In genomic region chr1:42267904-42268303, GRCh38 we compare ENCODE assay signal across 14 cellular contexts.
DNase-seq lines count a peak whose midpoint lies in the region; ATAC-seq, FAIRE-seq and TF ChIP-seq lines count a peak whose summit lies in the region.
"Had no signal": no experiment of that assay in that cellular context is flagged by ENCODE, and none has a peak within 500 bp of the region (broad histone marks: within the 10 kb centered on the region; RNA-seq: fewer than 3 reads in every experiment).

No MANE protein-coding gene starts in this region.

- H3K4me3 Mint-ChIP-seq in activated T-cell treated with anti-CD3 and anti-CD28 coated beads, Interleukin-2, amount 50 U/mL, for 72 hours = no peak overlapping the region
- no peak overlapping the region for H3K4me3 Mint-ChIP-seq in mesothelial cell of epicardium
- H3K4me3 Mint-ChIP-seq: CD14-positive monocyte had no signal

- CTCF ChIA-PET in K562 (lab: Yijun Ruan, JAX; ENCODE audit: low intra/inter-chr PET ratio) = no interaction called here
- CTCF ChIA-PET in HEK293T (lab: Yijun Ruan, JAX) = no interaction called here

- H3K27ac Mint-ChIP-seq in activated T-cell treated with anti-CD3 and anti-CD28 coated beads, Interleukin-2, amount 50 U/mL, for 72 hours = peak overlapping the region; percentile 68
- H3K27ac Mint-ChIP-seq in mesothelial cell of epicardium = peak overlapping the region; percentile 17
- H3K27ac Mint-ChIP-seq: CD14-positive monocyte had no signal

- POLR2A ChIA-PET in K562 (lab: Yijun Ruan, JAX) (interaction anchor here (0.6 kb wide), 1 partner anchor 14 kb away, joined by 4 read pairs; no protein-coding TSS in a partner anchor), HEK293T (lab: Yijun Ruan, JAX) (no interaction called here)

- H3K27me3 Mint-ChIP-seq in activated T-cell treated with anti-CD3 and anti-CD28 coated beads, Interleukin-2, amount 50 U/mL, for 72 hours (ENCODE audit: low read depth) = no peaks in the 10 kb centered on the region
- no peaks in the 10 kb centered on the region for H3K27me3 Mint-ChIP-seq in mesothelial cell of epicardium (ENCODE audit: low read depth)

- no TSS peak for BruUV-seq in K562 (replicated peaks; lab: Mats Ljungman, UMichigan)

- ATAC-seq in activated T-cell treated with anti-CD3 and anti-CD28 coated beads, Interleukin-2, amount 50 U/mL, for 72 hours (replicated peaks in 1 of 2) = no peak
- ATAC-seq in K562 = no peak
- no peak for ATAC-seq in GM18870 (IDR thresholded peaks at IDR 0.05; ENCODE audit: unreplicated experiment)
- ATAC-seq: HCT116 had no signal

- no peak overlapping the region for H3K9ac ChIP-seq in K562 (ENCODE audit: insufficient read depth in 1 of 2, low read depth in 2 of 2, low read length in 2 of 2)
- no peak overlapping the region for H3K9ac ChIP-seq in subcutaneous abdominal adipose tissue (ENCODE audit: low read length in 5 of 5)
- H3K9ac ChIP-seq: GM23248 had no signal

- TF ChIP-seq RAD21 in K562 (CRISPR knock-in tag; conservative IDR thresholded peaks at IDR 0.05 in 1 of 2, IDR thresholded peaks at IDR 0.05 in 1 of 2) = no peak

- no peak overlapping the region for H3K4me2 ChIP-seq in K562 (ENCODE audit: insufficient read depth, low read length)

- H3K36me3 Mint-ChIP-seq in activated T-cell treated with anti-CD3 and anti-CD28 coated beads, Interleukin-2, amount 50 U/mL, for 72 hours (ENCODE audit: insufficient read depth in 2 of 2) = peaks cover 0 to 10% of the 10 kb centered on the region in 2 donors
- H3K36me3 Mint-ChIP-seq in mesothelial cell of epicardium = peaks cover 34% of the 10 kb centered on the region

- TF ChIP-seq POLR2A in K562 (conservative IDR thresholded peaks at IDR 0.05) = no peak

- no peak for TF ChIP-seq EP300 in K562 (IDR thresholded peaks at IDR 0.05; ENCODE audit: low read length)

- no peaks in the 10 kb centered on the region for H3K27me3 ChIP-seq in K562 (ENCODE audit: control insufficient read depth in 2 of 2, insufficient read depth in 2 of 2, low read length in 2 of 2)
- H3K27me3 ChIP-seq in subcutaneous abdominal adipose tissue (ENCODE audit: control insufficient read depth in 5 of 5, insufficient read depth in 4 of 5, low read length in 5 of 5) = no peaks in the 10 kb centered on the region
- no peaks in the 10 kb centered on the region for H3K27me3 ChIP-seq in left ventricle myocardium inferior (ENCODE audit: low read depth)

- no peak overlapping the region for H3K4me3 ChIP-seq in K562
- H3K4me3 ChIP-seq in subcutaneous abdominal adipose tissue (ENCODE audit: low read depth in 1 of 5, low read length in 5 of 5) = no peak overlapping the region
- H3K4me3 ChIP-seq in left ventricle myocardium inferior = no peak overlapping the region
- H3K4me3 ChIP-seq: GM23248 had no signal

- DNase-seq in activated T-cell treated with anti-CD3 and anti-CD28 coated beads, Interleukin-2, amount 50 U/mL, for 72 hours = no peak
- no peak for DNase-seq in activated T-cell treated with anti-CD3 and anti-CD28 coated beads, Interleukin-2, amount 50 U/mL, for 48 hours
- DNase-seq in K562 (ENCODE audit: extremely low read depth in 1 of 4, low spot score in 3 of 4) = no peak
- no peak for DNase-seq in mesothelial cell of epicardium (ENCODE audit: low spot score in 2 of 2, unreplicated experiment in 2 of 2)
- no peak for DNase-seq in left ventricle myocardium inferior
- DNase-seq in HEK293T (ENCODE audit: extremely low spot score) = no peak
- DNase-seq: Calu3, DMS 273 treated with DMSO at 0.1 percent for 48 hours, GM23248 had no signal

- intact Hi-C loops in K562 (cut with micrococcal nuclease) (no loop called here), left ventricle myocardium inferior (cut with micrococcal nuclease) (no loop called here)

- H3K36me3 ChIP-seq in K562 (ENCODE audit: control insufficient read depth, insufficient read depth, low read length) (peaks cover 23% of the 10 kb centered on the region), subcutaneous abdominal adipose tissue (ENCODE audit: control insufficient read depth in 5 of 5, insufficient read depth in 5 of 5, low read length in 5 of 5) (peaks cover 2 to 18% (median 7%) of the 10 kb centered on the region in 5 donors), left ventricle myocardium inferior (peaks cover 14% of the 10 kb centered on the region)

- in situ Hi-C loops in K562 (cut with MboI) = no loop called here

- H3K9me3 ChIP-seq in K562 (replicated peaks; ENCODE audit: control insufficient read depth, insufficient read depth, low read depth, low read length) = no peaks in the 10 kb centered on the region
- H3K9me3 ChIP-seq in subcutaneous abdominal adipose tissue (ENCODE audit: control insufficient read depth in 5 of 5, low read length in 5 of 5) = no peaks in the 10 kb centered on the region
- no peaks in the 10 kb centered on the region for H3K9me3 ChIP-seq in left ventricle myocardium inferior (replicated peaks)

- no peak for FAIRE-seq in K562 (lab: Jason Lieb, UNC)

- H3K9me1 ChIP-seq in K562 (ENCODE audit: control insufficient read depth, insufficient read depth, low read length) = no peaks in the 10 kb centered on the region

- H3K4me1 Mint-ChIP-seq in activated T-cell treated with anti-CD3 and anti-CD28 coated beads, Interleukin-2, amount 50 U/mL, for 72 hours (ENCODE audit: low read depth) = peaks cover 31% of the 10 kb centered on the region
- peaks cover 54% of the 10 kb centered on the region for H3K4me1 Mint-ChIP-seq in mesothelial cell of epicardium

- no peaks in the 10 kb centered on the region for H3K9me3 Mint-ChIP-seq in activated T-cell treated with anti-CD3 and anti-CD28 coated beads, Interleukin-2, amount 50 U/mL, for 72 hours
- H3K9me3 Mint-ChIP-seq in mesothelial cell of epicardium = peaks cover 19% of the 10 kb centered on the region
- H3K9me3 Mint-ChIP-seq: CD14-positive monocyte had no signal

- H3K4me1 ChIP-seq in K562 (replicated peaks in 1 of 2; ENCODE audit: control insufficient read depth in 2 of 2, insufficient read depth in 2 of 2, low read length in 2 of 2) (peaks cover 0 to 9% of the 10 kb centered on the region in 2 experiments; a peak in 3 of 5 replicates), subcutaneous abdominal adipose tissue (ENCODE audit: control insufficient read depth in 5 of 5, insufficient read depth in 5 of 5, low read length in 5 of 5) (peaks cover 4 to 33% (median 17%) of the 10 kb centered on the region in 5 donors), left ventricle myocardium inferior (peaks cover 40% of the 10 kb centered on the region)

- TF ChIP-seq CTCF in K562 (IDR thresholded peaks at IDR 0.05 in 2 of 3, conservative IDR thresholded peaks at IDR 0.05 in 1 of 3; ENCODE audit: insufficient read depth in 2 of 3, low read depth in 1 of 3, low read length in 3 of 3) (no peak), mesothelial cell of epicardium (IDR thresholded peaks at IDR 0.05; ENCODE audit: unreplicated experiment) (no peak), left ventricle myocardium inferior (IDR thresholded peaks at IDR 0.05; ENCODE audit: borderline replicate concordance) (no peak)

- H3K27ac ChIP-seq in K562 (ENCODE audit: extremely low read depth, low read depth, low read length) (no peak overlapping the region), subcutaneous abdominal adipose tissue (ENCODE audit: low read depth, low read length) (peak overlapping the region; percentile 80), left ventricle myocardium inferior (replicated peaks) (no peak overlapping the region)
- H3K27ac ChIP-seq: 22Rv1, GM23248 had no signal

- peaks cover 6% of the 10 kb centered on the region; the same call in 1 of the 2 replicates for H4K20me1 ChIP-seq in K562 (replicated peaks; ENCODE audit: control insufficient read depth, insufficient read depth, low read length)

- peaks cover 81% of the 10 kb centered on the region for H3K79me2 ChIP-seq in K562 (ENCODE audit: control insufficient read depth, insufficient read depth, low read length)

- H2AFZ ChIP-seq in K562 (ENCODE audit: low read depth, low read length) = no peak overlapping the region
- H2AFZ ChIP-seq: GM23248 had no signal

TF ChIP-seq in K562, 482 proteins besides CTCF, POLR2A, EP300 and RAD21 (continues in another document):
- TF ChIP-seq OTX1 (CRISPR knock-in tag; IDR thresholded peaks at IDR 0.05) = no peak
- TF ChIP-seq TRIM24 (IDR thresholded peaks at IDR 0.05) = 0 out of 4 replicates have a peak, but pooled peaks of 1 of the 2 experiments have one; percentile 5
- TF ChIP-seq ILK (tag; IDR thresholded peaks at IDR 0.05; ENCODE audit: borderline replicate concordance, low read depth) = no peak

TF ChIP-seq in HEK293T, 16 proteins besides CTCF, POLR2A, EP300 and RAD21:
- no peak for TF ChIP-seq ELF4 (IDR thresholded peaks at IDR 0.05)
- TF ChIP-seq L3MBTL2 (conservative IDR thresholded peaks at IDR 0.05) = no peak
- no peak for TF ChIP-seq BHLHE40 (IDR thresholded peaks at IDR 0.05; ENCODE audit: borderline replicate concordance)
- TF ChIP-seq FOXA1 (IDR thresholded peaks at IDR 0.05) = no peak
- no peak for TF ChIP-seq SUZ12 (IDR thresholded peaks at IDR 0.05)
- TF ChIP-seq LEF1 (IDR thresholded peaks at IDR 0.05; ENCODE audit: borderline replicate concordance) = no peak
- no peak for TF ChIP-seq SP1 (IDR thresholded peaks at IDR 0.05)
- TF ChIP-seq FOXK2 (IDR thresholded peaks at IDR 0.05) = no peak
- no peak for TF ChIP-seq FOXM1 (IDR thresholded peaks at IDR 0.05; ENCODE audit: borderline replicate concordance)
- no peak for TF ChIP-seq ARNT (IDR thresholded peaks at IDR 0.05)
